In genomic region chr17:56319531-56319930, GRCh38 we compare ENCODE assay signal across 9 cellular contexts.
A peak's percentile ranks its signal among the peaks of the same experiment; 100 is the strongest.
DNase-seq lines count a peak whose midpoint lies in the region; ATAC-seq and TF ChIP-seq lines count a peak whose summit lies in the region.
"Had no signal": no experiment of that assay in that cellular context is flagged by ENCODE, and none has a peak within 500 bp of the region (broad histone marks: within the 10 kb centered on the region; RNA-seq: fewer than 3 reads in every experiment).

No MANE protein-coding gene starts in this region.

- ATAC-seq in GM18870 (IDR thresholded peaks at IDR 0.05; ENCODE audit: unreplicated experiment) = peak; percentile 75
- ATAC-seq in natural killer cell = no peak

- peak; percentile 45 for TF ChIP-seq CTCF in AG09309 (IDR thresholded peaks at IDR 0.05; ENCODE audit: control insufficient read depth, insufficient read depth, low read depth, low read length, missing control alignments)
- TF ChIP-seq CTCF in fibroblast of mammary gland (conservative IDR thresholded peaks at IDR 0.05; ENCODE audit: control insufficient read depth, insufficient read depth, low read depth, low read length) = peak; percentile 73
- no peak for TF ChIP-seq CTCF in natural killer cell (IDR thresholded peaks at IDR 0.05)

- CTCF ChIA-PET in activated naive CD4-positive, alpha-beta T cell treated with anti-CD3 and anti-CD28 coated beads for 36 hours (lab: Charles Lee) = interaction anchor here (0.5 to 2.6 kb wide), 11 partner anchors 11 to 474 kb away, joined by 3 to 17 read pairs (median 4); no protein-coding TSS in a partner anchor

- H3K4me1 Mint-ChIP-seq in activated naive CD4-positive, alpha-beta T cell treated with anti-CD3 and anti-CD28 coated beads for 36 hours (ENCODE audit: low read depth) = no peaks in the 10 kb centered on the region
- no peaks in the 10 kb centered on the region for H3K4me1 Mint-ChIP-seq in natural killer cell

- DNase-seq in AG09309 (ENCODE audit: low read depth) (peak; percentile 28), Kasumi-1 (lab: John Stamatoyannopoulos, UW) (peak; percentile 80 to 83), RPMI8226 (peak; percentile 45), fibroblast of mammary gland (ENCODE audit: low read depth) (peak; percentile 84), pons (ENCODE audit: low spot score) (peak; percentile 42), natural killer cell (no peak)
- DNase-seq in activated naive CD4-positive, alpha-beta T cell treated with anti-CD3 and anti-CD28 coated beads for 36 hours = no peak

- no peak overlapping the region for H3K4me3 ChIP-seq in AG09309 (ENCODE audit: control insufficient read depth, low read depth, low read length)
- H3K4me3 ChIP-seq in fibroblast of mammary gland (ENCODE audit: control insufficient read depth, low read depth, low read length) = no peak overlapping the region

- H3K27me3 Mint-ChIP-seq in activated naive CD4-positive, alpha-beta T cell treated with anti-CD3 and anti-CD28 coated beads for 36 hours (ENCODE audit: low read depth) = peaks cover 4% of the 10 kb centered on the region
- H3K27me3 Mint-ChIP-seq in natural killer cell (ENCODE audit: low read depth in 2 of 2) = peaks cover 0 to 4% of the 10 kb centered on the region in 2 donors
- H3K27me3 Mint-ChIP-seq: dendritic cell treated with granulocyte-macrophage colony-stimulating factor and Interleukin-4, amounts not matched to agents 40 ng/mL and 50 ng/mL, for 4 days had no signal

- no peak overlapping the region for H3K27ac Mint-ChIP-seq in activated naive CD4-positive, alpha-beta T cell treated with anti-CD3 and anti-CD28 coated beads for 36 hours
- H3K27ac Mint-ChIP-seq in natural killer cell = no peak overlapping the region
- H3K27ac Mint-ChIP-seq: dendritic cell treated with granulocyte-macrophage colony-stimulating factor and Interleukin-4, amounts not matched to agents 40 ng/mL and 50 ng/mL, for 4 days had no signal

- H3K9me3 Mint-ChIP-seq in activated naive CD4-positive, alpha-beta T cell treated with anti-CD3 and anti-CD28 coated beads for 36 hours = no peaks in the 10 kb centered on the region
- no peaks in the 10 kb centered on the region for H3K9me3 Mint-ChIP-seq in natural killer cell
- H3K9me3 Mint-ChIP-seq: dendritic cell treated with granulocyte-macrophage colony-stimulating factor and Interleukin-4, amounts not matched to agents 40 ng/mL and 50 ng/mL, for 4 days had no signal

- intact Hi-C loops in activated naive CD4-positive, alpha-beta T cell treated with anti-CD3 and anti-CD28 coated beads for 36 hours (cut with micrococcal nuclease) = loop anchor here (1.0 to 10.0 kb wide), 7 partner anchors 193 to 792 kb away; no protein-coding TSS in a partner anchor
- intact Hi-C loops in natural killer cell (cut with micrococcal nuclease) = no loop called here

- H3K36me3 Mint-ChIP-seq in activated naive CD4-positive, alpha-beta T cell treated with anti-CD3 and anti-CD28 coated beads for 36 hours (ENCODE audit: low read depth) = no peaks in the 10 kb centered on the region
- no peaks in the 10 kb centered on the region for H3K36me3 Mint-ChIP-seq in natural killer cell

- H3K4me3 Mint-ChIP-seq in activated naive CD4-positive, alpha-beta T cell treated with anti-CD3 and anti-CD28 coated beads for 36 hours = no peak overlapping the region
- H3K4me3 Mint-ChIP-seq in natural killer cell = no peak overlapping the region
- H3K4me3 Mint-ChIP-seq: dendritic cell treated with granulocyte-macrophage colony-stimulating factor and Interleukin-4, amounts not matched to agents 40 ng/mL and 50 ng/mL, for 4 days had no signal

Comparison
In these comparisons a context has a peak if more than half of its experiments do, and no peak if none do; other contexts are left out.
1. DNase-seq: peak in AG09309 (single experiment), Kasumi-1 (2 of 2), RPMI8226 (single experiment), fibroblast of mammary gland (single experiment) and pons (single experiment); none in activated naive CD4-positive, alpha-beta T cell treated with anti-CD3 and anti-CD28 coated beads for 36 hours (single experiment) and natural killer cell (single experiment).